ENCODE assay signal across 13 cellular contexts in the genomic region with DNA sequence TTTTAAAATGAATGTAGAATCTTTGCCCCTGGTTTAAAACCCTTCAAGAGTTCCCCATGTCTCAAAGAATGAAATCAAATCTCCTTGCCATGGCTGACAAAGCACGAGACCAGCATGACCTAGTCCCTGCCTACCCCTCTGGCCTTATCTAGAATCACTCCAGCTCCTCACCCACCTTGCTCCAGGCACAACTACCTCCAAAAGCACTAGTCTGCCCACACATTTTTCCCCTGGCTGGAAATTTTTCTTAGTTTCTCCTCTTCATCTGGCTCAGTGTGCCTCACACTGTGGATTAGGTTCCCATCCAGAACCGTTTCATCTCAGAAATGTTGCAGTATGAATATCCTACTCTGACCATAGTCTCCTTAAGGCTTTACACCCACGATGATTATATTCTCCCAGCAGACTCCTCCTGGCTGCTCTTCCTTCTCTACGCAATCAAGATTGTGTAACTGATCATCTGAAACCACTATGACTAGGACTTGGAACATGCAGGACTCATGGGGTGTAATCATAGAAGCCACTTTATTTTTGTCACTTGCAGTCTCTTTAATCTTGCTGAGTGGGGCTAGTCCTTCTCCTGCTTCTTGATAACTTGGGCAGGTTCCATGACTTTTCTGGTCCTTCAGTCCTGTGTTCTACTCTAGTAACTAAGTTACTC. TPM values are rescaled to one million over a fixed set of nuclear protein-coding genes. Genes with fewer than 3 reads are reported as not detected.
DNase-seq lines count a peak whose midpoint lies in the region; ATAC-seq and TF ChIP-seq lines count a peak whose summit lies in the region.
"Had no signal": no experiment of that assay in that cellular context is flagged by ENCODE, and none has a peak within 500 bp of the region (broad histone marks: within the 10 kb centered on the region; RNA-seq: fewer than 3 reads in every experiment).

No MANE protein-coding gene starts in this region.

- H3K36me3 ChIP-seq in endodermal cell (ENCODE audit: control insufficient read depth, insufficient read depth, low read length), result no peaks in the 10 kb centered on the region
- H3K36me3 ChIP-seq in osteoblast (ENCODE audit: insufficient read depth, low read length), result no peaks in the 10 kb centered on the region
- H3K36me3 ChIP-seq: ascending aorta, thoracic aorta had no signal

- peaks cover 25% of the 10 kb centered on the region for H3K36me3 Mint-ChIP-seq in endodermal cell (ENCODE audit: low read depth)

- DNase-seq in EL, result peak; percentile 79
- peak; percentile 21 for DNase-seq in NOMO-1 treated with dmso at 0.1 percent for 144 hours (lab: John Stamatoyannopoulos, UW; ENCODE audit: unreplicated experiment)
- DNase-seq in endodermal cell, result no peak
- peak; percentile 89 for DNase-seq in osteoblast (ENCODE audit: insufficient read length, low spot score, missing footprints)
- DNase-seq in activated CD4-positive, alpha-beta T cell treated with anti-CD3 and anti-CD28 coated beads for 4 hours, result no peak
- DNase-seq in NCI-H128 (lab: John Stamatoyannopoulos, UW; ENCODE audit: unreplicated experiment), result no peak
- DNase-seq: activated CD8-positive, alpha-beta memory T cell treated with anti-CD3 and anti-CD28 coated beads, Interleukin-2, amount 50 U/mL, for 4 hours; NCI-H774; stimulated activated CD4-positive, alpha-beta T cell treated with anti-CD3 and anti-CD28 coated beads, Interleukin-4, amount 100 ng/mL, for 24 hours had no signal

- H3K4me1 Mint-ChIP-seq in endodermal cell, result peaks cover 28% of the 10 kb centered on the region

- no peaks in the 10 kb centered on the region for H3K27me3 Mint-ChIP-seq in endodermal cell (ENCODE audit: insufficient read depth)

- no peak overlapping the region for H3K9ac ChIP-seq in endodermal cell (ENCODE audit: extremely low read depth, low read length, poor library complexity, severe bottlenecking)

- peaks cover 37% of the 10 kb centered on the region for H3K9me3 ChIP-seq in endodermal cell (ENCODE audit: control insufficient read depth, low read length)
- H3K9me3 ChIP-seq in osteoblast (ENCODE audit: low read depth, low read length), result no peaks in the 10 kb centered on the region
- H3K9me3 ChIP-seq: ascending aorta had no signal

- TF ChIP-seq CTCF in endodermal cell (conservative IDR thresholded peaks at IDR 0.05) (no peak), osteoblast (IDR thresholded peaks at IDR 0.05; ENCODE audit: extremely low read depth, low read depth, low read length) (no peak)

- 92 to 95% methylated on average over 3 to 4 of the region's 4 CpGs for WGBS in endodermal cell (ENCODE audit: insufficient coverage in 1 of 2, insufficient read length in 1 of 2), 2 experiments

- H3K4me3 Mint-ChIP-seq in endodermal cell, result no peak overlapping the region

- H3K27ac ChIP-seq in endodermal cell (ENCODE audit: low read depth, low read length) (no peak overlapping the region), osteoblast (ENCODE audit: low read depth, low read length) (peak overlapping the region; percentile 70)
- H3K27ac ChIP-seq: ascending aorta, thoracic aorta had no signal

- H3K9me3 Mint-ChIP-seq in endodermal cell, result peaks cover 37% of the 10 kb centered on the region

- H3K4me3 ChIP-seq in endodermal cell (ENCODE audit: low read length), result peak overlapping the region; percentile 39
- no peak overlapping the region for H3K4me3 ChIP-seq in osteoblast (ENCODE audit: insufficient read depth, low read length)
- H3K4me3 ChIP-seq: ascending aorta, thoracic aorta had no signal

- no peak overlapping the region for H3K27ac Mint-ChIP-seq in endodermal cell

- H3K4me1 ChIP-seq in endodermal cell (ENCODE audit: control insufficient read depth, insufficient read depth, low read length), result no peaks in the 10 kb centered on the region
- peaks cover 11% of the 10 kb centered on the region for H3K4me1 ChIP-seq in osteoblast (ENCODE audit: insufficient read depth, low read length)
- H3K4me1 ChIP-seq: ascending aorta had no signal

- H3K27me3 ChIP-seq in endodermal cell (ENCODE audit: control insufficient read depth, insufficient read depth, low read length, poor library complexity, severe bottlenecking), result no peaks in the 10 kb centered on the region
- peaks cover 4% of the 10 kb centered on the region for H3K27me3 ChIP-seq in osteoblast (ENCODE audit: insufficient read depth, low read length)
- H3K27me3 ChIP-seq: ascending aorta had no signal

- no peaks in the 10 kb centered on the region for H4K20me1 ChIP-seq in osteoblast (ENCODE audit: insufficient read depth, low read length)

- H3K79me2 ChIP-seq in osteoblast (ENCODE audit: insufficient read depth, low read length), result no peaks in the 10 kb centered on the region

- H3K4me2 ChIP-seq in osteoblast (ENCODE audit: insufficient read depth, low read length), result peak overlapping the region; percentile 62

- ATAC-seq in GM18909 (IDR thresholded peaks at IDR 0.05; ENCODE audit: poor library complexity, unreplicated experiment) (no peak), GM19452 (IDR thresholded peaks at IDR 0.05; ENCODE audit: unreplicated experiment) (no peak)

- peak overlapping the region; percentile 26 for H2AFZ ChIP-seq in osteoblast (ENCODE audit: low read length)

RNA-seq across cellular contexts. Expression of a gene that starts 7.8 kb away (rescaled TPM):
- total RNA-seq in endodermal cell, result 10 to 100 TPM; 45.4 to 51.8 TPM
- 34.2 TPM for polyA plus RNA-seq in endodermal cell (2013, experiment 1 of 2)
- 28.3 TPM for polyA plus RNA-seq in endodermal cell (2013, experiment 2 of 2)
- 22.7 and 23.5 TPM in 2 replicates for total RNA-seq in osteoblast

RNA-seq across cellular contexts. Expression of a gene that starts 37.0 kb away (rescaled TPM):
- total RNA-seq in endodermal cell, result 1 to 10 TPM in 1 of 2 donors, under 1 TPM in 1; 0.49 to 1.4 TPM
- 0.36 TPM for polyA plus RNA-seq in endodermal cell (2013, experiment 1 of 2)
- polyA plus RNA-seq in endodermal cell (2013, experiment 2 of 2), result 0.08 TPM
- under 0.01 TPM in 2 replicates for total RNA-seq in osteoblast
- total RNA-seq: ascending aorta, thoracic aorta had no signal

Comparison
In these comparisons a context has a peak if more than half of its experiments do, and no peak if none do; other contexts are left out.
1. DNase-seq: peak in EL (single experiment), NOMO-1 treated with dmso at 0.1 percent for 144 hours (single experiment) and osteoblast (single experiment); none in endodermal cell (single experiment), activated CD4-positive, alpha-beta T cell treated with anti-CD3 and anti-CD28 coated beads for 4 hours (0 of 2) and NCI-H128 (single experiment).